In genomic region chr14:89936654-89937185, GRCh38 we compare ENCODE assay signal across 20 cellular contexts. TPM values are rescaled to one million over a fixed set of nuclear protein-coding genes. Genes with fewer than 3 reads are reported as not detected.
A peak's percentile ranks its signal among the peaks of the same experiment; 100 is the strongest.
DNase-seq lines count a peak whose midpoint lies in the region; ATAC-seq, FAIRE-seq and TF ChIP-seq lines count a peak whose summit lies in the region.
"Had no signal": no experiment of that assay in that cellular context is flagged by ENCODE, and none has a peak within 500 bp of the region (broad histone marks: within the 10 kb centered on the region; RNA-seq: fewer than 3 reads in every experiment).

No MANE protein-coding gene starts in this region.

- H3K27ac ChIP-seq in Panc1 (ENCODE audit: low read length) (no peak overlapping the region), foreskin keratinocyte (no peak overlapping the region)
- H3K27ac ChIP-seq: adrenal gland had no signal

- peak; percentile 13; the same call in 1 of the 2 replicates for TF ChIP-seq CTCF in Panc1 (IDR thresholded peaks at IDR 0.05)
- TF ChIP-seq CTCF in foreskin keratinocyte (conservative IDR thresholded peaks at IDR 0.05) = peak; percentile 42
- TF ChIP-seq CTCF in glutamatergic neuron (IDR thresholded peaks at IDR 0.05; ENCODE audit: partially characterized antibody, unreplicated experiment) = no peak

- H3K9me3 Mint-ChIP-seq in stimulated activated naive B cell treated with anti-CD40 and anti-IgM and Interleukin-4, amounts not matched to agents 10 μg/mL and 1 μg/mL and 100 μg/mL, for 72 hours = no peaks in the 10 kb centered on the region
- H3K9me3 Mint-ChIP-seq in glutamatergic neuron (ENCODE audit: unreplicated experiment) = no peaks in the 10 kb centered on the region
- H3K9me3 Mint-ChIP-seq: IgD-negative memory B cell, immature natural killer cell, natural killer cell, WTC11 had no signal

- H3K36me3 ChIP-seq in Panc1 (ENCODE audit: control insufficient read depth, insufficient read depth, low read length) = no peaks in the 10 kb centered on the region
- H3K36me3 ChIP-seq: adrenal gland had no signal

- no peak overlapping the region for H3K4me3 ChIP-seq in Panc1 (ENCODE audit: low read depth in 2 of 2, low read length in 2 of 2)
- H3K4me3 ChIP-seq: adrenal gland had no signal

- H3K36me3 Mint-ChIP-seq in stimulated activated naive B cell treated with anti-CD40 and anti-IgM and Interleukin-4, amounts not matched to agents 10 μg/mL and 1 μg/mL and 100 μg/mL, for 72 hours = peaks cover 6 to 7% of the 10 kb centered on the region in 2 donors
- no peaks in the 10 kb centered on the region for H3K36me3 Mint-ChIP-seq in glutamatergic neuron (ENCODE audit: unreplicated experiment)
- H3K36me3 Mint-ChIP-seq: natural killer cell, WTC11 had no signal

- peak; percentile 84 for FAIRE-seq in H54 (lab: Jason Lieb, UNC)
- FAIRE-seq: G401.6, GM12891, RCC 7860 had no signal

- intact Hi-C loops in Panc1 (cut with micrococcal nuclease; ENCODE audit: unreplicated experiment) = no loop called here

- POLR2A ChIA-PET in Panc1 (lab: Charles Lee) = no interaction called here

- CTCF ChIA-PET in Panc1 (lab: Charles Lee) = interaction anchor here (0.6 kb wide), 1 partner anchor 10 kb away, joined by 3 read pairs; no protein-coding TSS in a partner anchor

- H3K27me3 Mint-ChIP-seq in stimulated activated naive B cell treated with anti-CD40 and anti-IgM and Interleukin-4, amounts not matched to agents 10 μg/mL and 1 μg/mL and 100 μg/mL, for 72 hours = no peaks in the 10 kb centered on the region
- no peaks in the 10 kb centered on the region for H3K27me3 Mint-ChIP-seq in glutamatergic neuron (ENCODE audit: unreplicated experiment)
- H3K27me3 Mint-ChIP-seq: IgD-negative memory B cell had no signal

- no peaks in the 10 kb centered on the region for H3K4me1 ChIP-seq in Panc1 (ENCODE audit: control insufficient read depth, insufficient read depth, low read length)
- H3K4me1 ChIP-seq in foreskin keratinocyte = no peaks in the 10 kb centered on the region
- H3K4me1 ChIP-seq: adrenal gland had no signal

- H3K27ac Mint-ChIP-seq in stimulated activated naive B cell treated with anti-CD40 and anti-IgM and Interleukin-4, amounts not matched to agents 10 μg/mL and 1 μg/mL and 100 μg/mL, for 72 hours = no peak overlapping the region
- no peak overlapping the region for H3K27ac Mint-ChIP-seq in glutamatergic neuron (ENCODE audit: unreplicated experiment)
- H3K27ac Mint-ChIP-seq: IgD-negative memory B cell, immature natural killer cell, natural killer cell, WTC11 had no signal

- BruUV-seq in Panc1 (replicated peaks; lab: Mats Ljungman, UMichigan) = no TSS peak

- H3K27me3 ChIP-seq in Panc1 (ENCODE audit: control insufficient read depth, insufficient read depth, low read length) (no peaks in the 10 kb centered on the region), foreskin keratinocyte (no peaks in the 10 kb centered on the region)
- H3K27me3 ChIP-seq: adrenal gland had no signal

- H3K9me3 ChIP-seq in Panc1 (ENCODE audit: control insufficient read depth, insufficient read depth, low read depth, low read length) = no peaks in the 10 kb centered on the region
- H3K9me3 ChIP-seq: adrenal gland had no signal

- H3K4me1 Mint-ChIP-seq in stimulated activated naive B cell treated with anti-CD40 and anti-IgM and Interleukin-4, amounts not matched to agents 10 μg/mL and 1 μg/mL and 100 μg/mL, for 72 hours = no peaks in the 10 kb centered on the region
- H3K4me1 Mint-ChIP-seq in glutamatergic neuron (ENCODE audit: low read depth, unreplicated experiment) = peaks cover 5% of the 10 kb centered on the region
- H3K4me1 Mint-ChIP-seq: immature natural killer cell, natural killer cell had no signal

- DNase-seq in NCI-H2227 treated with DMSO at 0.1 percent for 48 hours (lab: John Stamatoyannopoulos, UW) (peak; percentile 5), NCI-H2227 (lab: John Stamatoyannopoulos, UW; ENCODE audit: unreplicated experiment) (no peak), H54 (ENCODE audit: insufficient read length, low spot score) (no peak), Panc1 (ENCODE audit: low read depth, low spot score) (no peak), foreskin keratinocyte (no peak), erythroblast (lab: John Stamatoyannopoulos, UW) (no peak), glutamatergic neuron (no peak)
- DNase-seq in stimulated activated naive B cell treated with anti-CD40 and anti-IgM and Interleukin-4, amounts not matched to agents 10 μg/mL and 1 μg/mL and 100 μg/mL, for 72 hours = no peak
- DNase-seq: activated CD8-positive, alpha-beta memory T cell treated with anti-CD3 and anti-CD28 coated beads for 24 hours; adrenal gland; immature natural killer cell; natural killer cell; NCI-H1092; NCI-H446; stimulated activated CD4-positive, alpha-beta T cell treated with anti-CD3 and anti-CD28 coated beads, Interleukin-15, amount 100 ng/mL, for 24 hours had no signal

- no peak overlapping the region for H3K4me3 Mint-ChIP-seq in stimulated activated naive B cell treated with anti-CD40 and anti-IgM and Interleukin-4, amounts not matched to agents 10 μg/mL and 1 μg/mL and 100 μg/mL, for 72 hours
- H3K4me3 Mint-ChIP-seq in glutamatergic neuron (ENCODE audit: unreplicated experiment) = no peak overlapping the region
- H3K4me3 Mint-ChIP-seq: IgD-negative memory B cell, immature natural killer cell, natural killer cell, WTC11 had no signal

- TF ChIP-seq POLR2A in H54 (IDR thresholded peaks at IDR 0.05; ENCODE audit: low read depth, low read length) (no peak), erythroblast (IDR thresholded peaks at IDR 0.05; ENCODE audit: low read length) (no peak)

- in situ Hi-C loops in Panc1 (cut with HindIII; ENCODE audit: low pct_unique_long_range_greater_than_20kb, low sequenced_read_pairs) = no loop called here

- ATAC-seq in Panc1 = no peak
- no peak for ATAC-seq in foreskin keratinocyte
- ATAC-seq in stimulated activated naive B cell treated with anti-CD40 and anti-IgM and Interleukin-4, amounts not matched to agents 10 μg/mL and 1 μg/mL and 100 μg/mL, for 72 hours (replicated peaks) = no peak
- ATAC-seq: natural killer cell, WTC11 had no signal

RNA-seq across cellular contexts. Expression of gene EFCAB11, which starts 17.8 kb away (rescaled TPM):
- total RNA-seq in Panc1 (2021; ENCODE audit: unreplicated experiment) (12.3 TPM), foreskin keratinocyte (12.5 and 14.0 TPM in 2 replicates), glutamatergic neuron (ENCODE audit: unreplicated experiment) (3.1 TPM)
- polyA plus RNA-seq in Panc1 (2012; ENCODE audit: insufficient read length) = 7.4 TPM
- 15.5 and 16.2 TPM in 2 replicates for polyA plus RNA-seq in foreskin keratinocyte

RNA-seq across cellular contexts. Expression of gene TDP1, which starts 19.0 kb away (rescaled TPM):
- total RNA-seq in Panc1 (2021; ENCODE audit: unreplicated experiment) (23.9 TPM), foreskin keratinocyte (26.8 and 27.2 TPM in 2 replicates), glutamatergic neuron (ENCODE audit: unreplicated experiment) (30.3 TPM)
- 11.5 TPM for polyA plus RNA-seq in Panc1 (2012; ENCODE audit: insufficient read length)
- 13.9 and 17.7 TPM in 2 replicates for polyA plus RNA-seq in foreskin keratinocyte
